1 cellular context compared by ENCODE assay signal in the genomic region with DNA sequence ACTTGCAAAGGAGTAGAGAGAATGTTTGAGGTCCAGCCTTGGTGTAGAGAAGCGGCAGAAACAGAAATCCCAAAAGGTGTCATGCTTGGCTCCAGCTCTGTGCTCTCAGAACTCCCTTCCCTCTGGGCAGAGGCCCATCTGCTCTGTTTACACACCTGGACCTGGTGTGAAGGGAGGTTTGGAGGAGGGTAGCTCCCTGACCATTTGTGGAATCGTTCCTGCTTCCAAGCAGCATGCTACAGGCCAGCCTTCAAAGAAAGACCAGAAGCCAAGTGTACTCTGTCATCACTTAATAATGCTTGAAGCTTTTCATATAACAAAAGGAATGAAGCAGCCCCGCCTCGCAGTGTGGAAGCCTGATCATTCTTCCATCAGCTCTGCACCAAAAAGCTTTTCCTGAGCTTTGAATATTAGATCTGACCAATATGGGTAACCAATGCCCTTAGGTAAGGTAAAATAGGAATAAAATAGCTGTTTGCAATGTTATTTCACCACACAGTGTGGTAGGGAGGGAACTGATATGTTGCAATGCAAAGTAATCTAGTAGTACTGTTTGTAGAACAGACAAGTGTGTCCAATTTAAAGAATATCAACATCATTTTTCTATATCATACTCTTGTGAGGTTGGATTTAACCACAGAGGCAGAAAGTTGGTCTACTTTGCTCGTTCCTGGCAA.
TF ChIP-seq lines count a peak whose summit lies in the region.

No MANE protein-coding gene starts in this region.

TF ChIP-seq in H1, 55 proteins besides CTCF, POLR2A, EP300 and RAD21:
- TF ChIP-seq HDAC6 (IDR thresholded peaks at IDR 0.05; ENCODE audit: low read depth, low read length) = no peak
- TF ChIP-seq FOSL1 (IDR thresholded peaks at IDR 0.05; ENCODE audit: insufficient read depth, low read depth, low read length) = no peak
